Comparison of ENCODE assay signal across 17 cellular contexts in the genomic region with DNA sequence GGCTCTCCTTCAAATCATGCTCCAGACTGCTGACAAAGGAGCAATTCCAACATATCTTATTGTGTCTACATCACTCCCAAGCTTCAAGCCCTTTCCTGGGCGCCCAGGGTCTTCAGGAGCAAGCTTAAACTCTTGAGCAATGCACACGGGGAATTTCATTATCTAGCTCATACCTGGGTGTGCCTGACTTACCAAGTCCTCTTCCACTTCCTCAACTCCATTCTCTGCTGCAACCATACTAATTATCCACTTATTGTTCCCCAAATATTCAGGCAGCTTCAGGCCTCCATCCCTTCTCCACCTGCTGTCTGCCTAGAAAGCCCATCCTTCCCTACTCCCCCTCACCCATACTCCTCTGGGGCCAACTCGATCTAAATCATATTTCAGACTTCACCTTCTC.
"Had no signal": no experiment of that assay in that cellular context is flagged by ENCODE, and none has a peak within 500 bp of the region (broad histone marks: within the 10 kb centered on the region; RNA-seq: fewer than 3 reads in every experiment).

No MANE protein-coding gene starts in this region.

- H3K27ac ChIP-seq: adrenal gland, coronary artery, epithelial cell of prostate, ovary, thoracic aorta had no signal

- H3K27ac Mint-ChIP-seq: activated CD4-positive, alpha-beta T cell treated with anti-CD3 and anti-CD28 coated beads for 36 hours; activated CD8-positive, alpha-beta T cell treated with anti-CD3 and anti-CD28 coated beads for 36 hours; activated T-helper 1 cell treated with anti-CD3 and anti-CD28 coated beads, Interleukin-12 subunit alpha, Interleukin-12 subunit beta, Interleukin-2, Interleukin-4 antibody, amounts not matched to agents 30 ng/mL and 10 ng/mL and 1 ng/mL, durations not matched to agents 14 hours and 24 hours and 36 hours had no signal

- ATAC-seq: activated CD4-positive, alpha-beta T cell treated with anti-CD3 and anti-CD28 coated beads for 36 hours; activated CD8-positive, alpha-beta T cell treated with anti-CD3 and anti-CD28 coated beads for 36 hours had no signal

- H3K4me3 Mint-ChIP-seq: activated CD4-positive, alpha-beta T cell treated with anti-CD3 and anti-CD28 coated beads for 36 hours; activated CD8-positive, alpha-beta T cell treated with anti-CD3 and anti-CD28 coated beads for 36 hours; activated T-helper 1 cell treated with anti-CD3 and anti-CD28 coated beads, Interleukin-12 subunit alpha, Interleukin-12 subunit beta, Interleukin-2, Interleukin-4 antibody, amounts not matched to agents 30 ng/mL and 10 ng/mL and 1 ng/mL, durations not matched to agents 14 hours and 24 hours and 36 hours; neural crest cell had no signal

- H3K36me3 ChIP-seq: ovary, stomach, thoracic aorta had no signal

- H3K9me3 Mint-ChIP-seq: activated CD8-positive, alpha-beta T cell treated with anti-CD3 and anti-CD28 coated beads for 36 hours; activated T-helper 1 cell treated with anti-CD3 and anti-CD28 coated beads, Interleukin-12 subunit alpha, Interleukin-12 subunit beta, Interleukin-2, Interleukin-4 antibody, amounts not matched to agents 30 ng/mL and 10 ng/mL and 1 ng/mL, durations not matched to agents 14 hours and 24 hours and 36 hours; neural crest cell had no signal

- H3K27me3 Mint-ChIP-seq: activated CD4-positive, alpha-beta T cell treated with anti-CD3 and anti-CD28 coated beads for 36 hours; activated CD8-positive, alpha-beta T cell treated with anti-CD3 and anti-CD28 coated beads for 36 hours had no signal

- H3K9me3 ChIP-seq: adrenal gland, ovary, stomach, thoracic aorta had no signal

- DNase-seq: activated CD4-positive, alpha-beta T cell treated with anti-CD3 and anti-CD28 coated beads for 36 hours; activated CD8-positive, alpha-beta memory T cell treated with anti-CD3 and anti-CD28 coated beads, Interleukin-2, amount 50 U/mL, for 4 hours; activated CD8-positive, alpha-beta T cell treated with anti-CD3 and anti-CD28 coated beads for 36 hours; activated naive CD4-positive, alpha-beta T cell; adrenal gland; central memory CD4-positive, alpha-beta T cell; effector CD8-positive, alpha-beta T cell; hippocampal formation; kidney glomerular epithelial cell; ovary; stimulated activated CD4-positive, alpha-beta T cell treated with anti-CD3 and anti-CD28 coated beads, Interleukin-4, amount 100 ng/mL, for 24 hours; stomach had no signal

- H3K4me3 ChIP-seq: adrenal gland, coronary artery, ovary, stomach, thoracic aorta had no signal

- H3K27me3 ChIP-seq: adrenal gland, ovary, stomach had no signal
